Comparison of ENCODE assay signal across 1 cellular context in the genomic region with DNA sequence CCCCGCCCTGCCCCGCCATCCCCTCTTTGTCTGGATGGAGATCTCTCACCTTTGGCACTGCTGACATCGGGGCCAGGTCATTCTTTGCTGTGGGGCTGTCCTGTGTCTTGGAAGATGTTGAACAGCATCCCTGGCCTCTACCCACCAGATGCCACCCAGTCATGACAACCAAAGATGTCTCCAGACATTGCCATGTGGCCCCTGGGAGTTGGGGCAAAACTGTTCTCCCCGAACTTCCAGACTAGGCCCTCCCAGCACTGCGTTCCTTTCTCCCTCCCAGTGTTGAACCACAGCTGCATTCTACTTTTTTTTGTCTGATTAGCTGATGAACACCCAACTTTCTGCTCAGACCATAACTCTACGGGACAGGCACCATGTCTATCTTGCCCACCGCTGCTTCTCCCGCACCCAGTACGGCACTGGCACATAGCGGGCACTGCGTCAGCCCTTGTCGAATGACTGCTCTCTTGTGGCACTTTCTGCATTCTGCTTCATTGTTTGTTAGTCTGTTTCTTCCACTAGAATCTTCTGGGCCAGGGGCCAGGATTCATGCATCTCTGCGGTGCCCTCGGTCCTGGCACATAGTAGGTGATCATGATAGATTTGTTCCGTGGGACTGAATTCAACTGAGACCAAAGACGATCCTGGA.
A peak's percentile ranks its signal among the peaks of the same experiment; 100 is the strongest.
TF ChIP-seq lines count a peak whose summit lies in the region.

No MANE protein-coding gene starts in this region.

TF ChIP-seq in K562, 482 proteins besides CTCF, POLR2A, EP300 and RAD21:
- no peak for TF ChIP-seq CBX8 (IDR thresholded peaks at IDR 0.05; ENCODE audit: borderline replicate concordance, extremely low read depth, low read depth, low read length, poor library complexity, severe bottlenecking)
- no peak for TF ChIP-seq OTX1 (CRISPR knock-in tag; IDR thresholded peaks at IDR 0.05)
- no peak for TF ChIP-seq ZNF699 (CRISPR knock-in tag; IDR thresholded peaks at IDR 0.05; ENCODE audit: insufficient replicate concordance)
- TF ChIP-seq ZKSCAN1 (IDR thresholded peaks at IDR 0.05; ENCODE audit: low read depth, low read length), result peak; percentile 60; the same call in 1 of the 2 replicates
- no peak for TF ChIP-seq ZNF764 (CRISPR knock-in tag; IDR thresholded peaks at IDR 0.05; ENCODE audit: low read depth)
- TF ChIP-seq, protein P1, sequence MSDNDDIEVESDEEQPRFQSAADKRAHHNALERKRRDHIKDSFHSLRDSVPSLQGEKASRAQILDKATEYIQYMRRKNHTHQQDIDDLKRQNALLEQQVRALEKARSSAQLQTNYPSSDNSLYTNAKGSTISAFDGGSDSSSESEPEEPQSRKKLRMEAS (CRISPR knock-in tag; IDR thresholded peaks at IDR 0.05), result no peak
- TF ChIP-seq TGIF2 (CRISPR knock-in tag; IDR thresholded peaks at IDR 0.05), result no peak
